10 cellular contexts compared by ENCODE assay signal in the genomic region with DNA sequence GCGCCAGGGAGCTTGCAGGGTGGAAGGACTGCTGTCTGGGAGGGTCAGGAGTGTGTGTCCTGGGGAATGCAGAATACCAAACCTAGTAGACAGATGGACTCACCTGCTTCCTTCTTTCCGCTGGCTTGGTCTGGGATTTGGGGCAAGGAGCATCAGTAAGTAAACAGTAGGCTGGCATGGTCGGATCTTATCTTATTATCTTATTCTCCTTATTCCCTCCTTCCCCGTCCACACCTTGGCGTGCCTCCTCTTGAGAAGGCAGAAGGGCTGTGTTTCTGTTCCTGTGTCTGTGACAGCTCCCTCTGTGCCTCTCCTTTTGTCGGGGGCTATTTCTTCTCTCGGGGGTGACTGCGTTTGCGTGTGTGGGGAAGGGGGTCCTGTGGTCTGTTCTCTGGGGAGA. TPM values are rescaled to one million over a fixed set of nuclear protein-coding genes. Genes with fewer than 3 reads are reported as not detected.
DNase-seq lines count a peak whose midpoint lies in the region; FAIRE-seq and TF ChIP-seq lines count a peak whose summit lies in the region.
"Had no signal": no experiment of that assay in that cellular context is flagged by ENCODE, and none has a peak within 500 bp of the region (broad histone marks: within the 10 kb centered on the region; RNA-seq: fewer than 3 reads in every experiment).

No MANE protein-coding gene starts in this region.

- no peaks in the 10 kb centered on the region; the same call in 1 of the 2 replicates for H3K79me1 ChIP-seq in H1 (ENCODE audit: low read depth, low read length)

- no peak overlapping the region for H2BK120ac ChIP-seq in H1 (replicated peaks; ENCODE audit: low read depth, low read length)

- peaks cover 34% of the 10 kb centered on the region for H3K4me1 ChIP-seq in KMS-11 (ENCODE audit: low read depth, poor library complexity, severe bottlenecking)
- peaks cover 0 to 4% (median 0%) of the 10 kb centered on the region in 4 experiments; a peak in 1 of 7 replicates for H3K4me1 ChIP-seq in H1 (replicated peaks in 1 of 4; ENCODE audit: control insufficient read depth in 3 of 4, insufficient read depth in 4 of 4, low read length in 3 of 4)
- H3K4me1 ChIP-seq in adrenal gland (replicated peaks in 1 of 2) = peaks cover 4 to 7% of the 10 kb centered on the region in 2 donors

- H3F3A ChIP-seq in neural cell (ENCODE audit: insufficient read depth, low read length, poor library complexity, severe bottlenecking) = no peaks in the 10 kb centered on the region

- H2AFZ ChIP-seq in KMS-11 (ENCODE audit: low read depth) (peak overlapping the region; percentile 62; the same call in 1 of the 2 replicates), H1 (ENCODE audit: low read length) (peak overlapping the region; percentile 90), neural cell (ENCODE audit: low read depth, low read length) (peak overlapping the region; percentile 74)

- H3K4me2 ChIP-seq in KMS-11 (peak overlapping the region; percentile 24), H1 (ENCODE audit: insufficient read depth in 1 of 2, low read depth in 2 of 2, low read length in 2 of 2) (peak overlapping the region; percentile 69 to 76), neural cell (ENCODE audit: low read length) (no peak overlapping the region)

- no peak overlapping the region for H3K18ac ChIP-seq in H1 (ENCODE audit: extremely low read depth, low read length)

- WGBS in H1 (ENCODE audit: extremely low coverage in 1 of 2, insufficient coverage in 1 of 2, insufficient read length in 1 of 2, insufficient replicate concordance in 2 of 2, low coverage in 1 of 2, low lambda C conversion rate in 2 of 2, missing lambda C conversion rate in 1 of 2), 2 experiments = 61% methylated on average over 9 of the region's 9 CpGs; no CpG with 5 or more reads in 1 of the 2 experiments
- WGBS in adrenal gland, 4 donors = 49 to 57% (median 49%) methylated on average over 9 of the region's 9 CpGs

- no peak overlapping the region for H3K4ac ChIP-seq in H1 (replicated peaks; ENCODE audit: insufficient read length, low read depth, low read length)

- no peaks in the 10 kb centered on the region for H4K20me1 ChIP-seq in KMS-11 (ENCODE audit: insufficient read depth)
- no peaks in the 10 kb centered on the region for H4K20me1 ChIP-seq in H1 (replicated peaks in 1 of 2; ENCODE audit: control insufficient read depth in 1 of 2, insufficient read depth in 2 of 2, low read length in 2 of 2)
- no peaks in the 10 kb centered on the region for H4K20me1 ChIP-seq in neural cell (ENCODE audit: insufficient read depth)

- peak overlapping the region; percentile 42; the same call in 1 of the 2 replicates for H2BK12ac ChIP-seq in H1 (ENCODE audit: low read depth, low read length)

- H3K14ac ChIP-seq in H1 (ENCODE audit: insufficient read length) = no peak overlapping the region

- H4K8ac ChIP-seq in H1 (ENCODE audit: extremely low read depth, insufficient read depth, low read length) = no peak overlapping the region; the same call in 1 of the 2 replicates

- H3K9ac ChIP-seq in KMS-11 = no peak overlapping the region
- H3K9ac ChIP-seq in H1 (replicated peaks in 1 of 4; ENCODE audit: extremely low read depth in 1 of 4, low read depth in 3 of 4, low read length in 3 of 4) = peak overlapping the region in 1 of 4 experiments; percentile 14; a peak in 2 of 7 replicates
- H3K9ac ChIP-seq in neural cell (ENCODE audit: low read length) = peak overlapping the region; percentile 44

- H3K79me2 ChIP-seq in KMS-11 (ENCODE audit: insufficient read depth, low read depth) (no peaks in the 10 kb centered on the region), H1 (ENCODE audit: control insufficient read depth in 1 of 2, insufficient read depth in 2 of 2, low read length in 2 of 2) (no peaks in the 10 kb centered on the region), neural cell (replicated peaks; ENCODE audit: insufficient read depth, low read length) (no peaks in the 10 kb centered on the region)

- TF ChIP-seq POLR2A in H1 (IDR thresholded peaks at IDR 0.05; ENCODE audit: control extremely low read depth in 1 of 2, low read depth in 2 of 2, low read length in 2 of 2) (no peak), adrenal gland (IDR thresholded peaks at IDR 0.05) (no peak)

- peaks cover 4% of the 10 kb centered on the region; the same call in 1 of the 2 replicates for H3K23me2 ChIP-seq in H1 (ENCODE audit: low read depth, low read length)

- H2BK20ac ChIP-seq in H1 (ENCODE audit: low read length) = no peak overlapping the region

- no peak for TF ChIP-seq CTCF in C4-2B (conservative IDR thresholded peaks at IDR 0.05)
- TF ChIP-seq CTCF in KMS-11 (conservative IDR thresholded peaks at IDR 0.05; ENCODE audit: low read depth, low read length) = no peak
- TF ChIP-seq CTCF in H1 (IDR thresholded peaks at IDR 0.05; ENCODE audit: control extremely low read depth in 1 of 3, insufficient read depth in 1 of 3, low read depth in 1 of 3, low read length in 3 of 3) = no peak
- no peak for TF ChIP-seq CTCF in neural cell (IDR thresholded peaks at IDR 0.05; ENCODE audit: poor library complexity, severe bottlenecking)
- no peak for TF ChIP-seq CTCF in adrenal gland (IDR thresholded peaks at IDR 0.05)

- H2BK15ac ChIP-seq in H1 (ENCODE audit: low read length) = no peak overlapping the region

- no peak overlapping the region for H3K23ac ChIP-seq in H1 (ENCODE audit: insufficient read length)

- no peaks in the 10 kb centered on the region for H3K27me3 ChIP-seq in KMS-11 (ENCODE audit: insufficient read depth, low read depth)
- peaks cover 0 to 12% (median 5%) of the 10 kb centered on the region in 4 experiments; a peak in 4 of 7 replicates for H3K27me3 ChIP-seq in H1 (replicated peaks in 1 of 4; ENCODE audit: control insufficient read depth in 3 of 4, extremely low read depth in 1 of 4, insufficient read depth in 3 of 4, low read length in 3 of 4)
- no peaks in the 10 kb centered on the region for H3K27me3 ChIP-seq in neural cell (ENCODE audit: insufficient read depth, low read depth, low read length)
- no peaks in the 10 kb centered on the region for H3K27me3 ChIP-seq in adrenal gland

- H3K27ac ChIP-seq in C4-2B = peak overlapping the region; percentile 59
- H3K27ac ChIP-seq in KMS-11 = no peak overlapping the region
- no peak overlapping the region for H3K27ac ChIP-seq in H1 (ENCODE audit: low read depth, low read length)
- H3K27ac ChIP-seq in neural cell (ENCODE audit: low read length) = no peak overlapping the region
- H3K27ac ChIP-seq in adrenal gland = no peak overlapping the region

- TF ChIP-seq EP300 in H1 (IDR thresholded peaks at IDR 0.05; ENCODE audit: borderline replicate concordance in 1 of 2, low read depth in 2 of 2, low read length in 2 of 2) (no peak), neural cell (conservative IDR thresholded peaks at IDR 0.05; ENCODE audit: poor library complexity, severe bottlenecking) (no peak)

- intact Hi-C loops in adrenal gland (cut with DNase I) = loop anchor here (2.0 to 5.0 kb wide), 3 partner anchors 46 to 118 kb away; a partner anchor contains a TSS

- no peaks in the 10 kb centered on the region for H3K9me2 ChIP-seq in neural cell (ENCODE audit: insufficient read depth, low read length)

- H2AK5ac ChIP-seq in H1 (ENCODE audit: low read depth, low read length) = no peak overlapping the region

- H3K36me3 ChIP-seq in KMS-11 (ENCODE audit: insufficient read depth) (no peaks in the 10 kb centered on the region), H1 (ENCODE audit: control insufficient read depth in 2 of 4, insufficient read depth in 4 of 4, low read length in 3 of 4) (no peaks in the 10 kb centered on the region), neural cell (ENCODE audit: insufficient read depth, low read length) (no peaks in the 10 kb centered on the region), adrenal gland (replicated peaks in 1 of 2) (no peaks in the 10 kb centered on the region)

- CTCF ChIA-PET in H1 (lab: Charles Lee; ENCODE audit: partially characterized antibody) = interaction anchor here (0.7 to 10.7 kb wide), 43 partner anchors 8 to 541 kb away, joined by 3 to 105 read pairs (median 6); a partner anchor contains a TSS

- POLR2A ChIA-PET in H1 (lab: Charles Lee; ENCODE audit: partially characterized antibody) = interaction anchor here (0.6 to 1.7 kb wide), 5 partner anchors 9 to 138 kb away, joined by 3 to 5 read pairs (median 3); no protein-coding TSS in a partner anchor

- no peaks in the 10 kb centered on the region for H3K9me3 ChIP-seq in H1 (ENCODE audit: insufficient read depth in 2 of 2, low read depth in 1 of 2, low read length in 1 of 2)
- H3K9me3 ChIP-seq in neural cell (ENCODE audit: low read length) = no peaks in the 10 kb centered on the region
- no peaks in the 10 kb centered on the region for H3K9me3 ChIP-seq in adrenal gland (replicated peaks in 1 of 3)

- H3K4me3 ChIP-seq in KMS-11 (IDR thresholded peaks at IDR 0.05; ENCODE audit: insufficient read depth, low read depth, low read length) (no peak overlapping the region), H1 (ENCODE audit: extremely low read depth in 1 of 4, insufficient read depth in 2 of 4, low read depth in 3 of 4, low read length in 4 of 4) (peak overlapping the region; percentile 18 to 57 (median 32); a peak in 5 of 8 replicates), neural cell (ENCODE audit: low read length) (peak overlapping the region; percentile 57), adrenal gland (peak overlapping the region in 1 of 4 donors; percentile 25)

- H4K91ac ChIP-seq in H1 (replicated peaks; ENCODE audit: insufficient read length, low read length) = no peak overlapping the region

- TF ChIP-seq RAD21 in H1 (IDR thresholded peaks at IDR 0.05 in 1 of 2, conservative IDR thresholded peaks at IDR 0.05 in 1 of 2; ENCODE audit: low read depth in 2 of 2, low read length in 2 of 2) = no peak
- TF ChIP-seq RAD21 in neural cell (conservative IDR thresholded peaks at IDR 0.05) = no peak

- FAIRE-seq in H1 (lab: Jason Lieb, UNC) = no peak

- no peak for DNase-seq in H1 (ENCODE audit: low read depth in 1 of 2, low spot score in 2 of 2)
- no peak for DNase-seq in AML-193 (lab: John Stamatoyannopoulos, UW)
- no peak for DNase-seq in stimulated activated CD4-positive, alpha-beta T cell treated with anti-CD3 and anti-CD28 coated beads, Interleukin-4, amount 100 ng/mL, for 4 hours
- DNase-seq in adrenal gland = no peak
- DNase-seq in pons (ENCODE audit: low spot score) = no peak

- H2BK5ac ChIP-seq in H1 (ENCODE audit: low read depth, low read length) = no peak overlapping the region

- no peak overlapping the region for H4K5ac ChIP-seq in H1 (ENCODE audit: insufficient read length, low read depth, low read length)

- H3K56ac ChIP-seq in H1 (replicated peaks; ENCODE audit: insufficient read length, low read depth, low read length) = no peak overlapping the region

RNA-seq across cellular contexts. Expression of a gene that starts 4.1 kb away (rescaled TPM):
- total RNA-seq in H1 (2021; fragmentation: NEBNext Ultra II Directional; extraction: Animal tissue kit (Norgen Biotek cat#: 25700)) = 0.15 TPM in 1 of 2 replicates, not detected in the other
- polyA plus RNA-seq in H1 (2011; rRNA removed) (0.09 and 0.12 TPM in 2 replicates), neural cell (not detected in 2 replicates), adrenal gland (1 to 10 TPM in 1 of 3 donors, under 1 TPM in 1, not detected in 1; 0.61 to 1.4 TPM)
- not detected for polyA plus RNA-seq in H1 (2011; cell fraction: cytosol; rRNA removed)
- 0.14 TPM for polyA plus RNA-seq in H1 (2011; cell fraction: nucleus; rRNA removed)
- not detected in 4 replicates for polyA plus RNA-seq in H1 (2012, experiment 1 of 2)
- polyA plus RNA-seq in H1 (2012, experiment 2 of 2) = not detected
- 0.06 TPM for polyA plus RNA-seq in H1 (2013, experiment 1 of 2)
- 0.09 TPM for polyA plus RNA-seq in H1 (2013, experiment 2 of 2)
- not detected in 2 replicates for polyA minus RNA-seq in H1 (2011; rRNA and poly(A)+ RNA removed)
- not detected for polyA minus RNA-seq in H1 (2011; cell fraction: cytosol; rRNA and poly(A)+ RNA removed)
- polyA minus RNA-seq in H1 (2011; cell fraction: nucleus; rRNA and poly(A)+ RNA removed) = not detected
- not detected in 2 replicates for polyA minus RNA-seq in neural cell
- total RNA-seq in adrenal gland = 1 to 10 TPM in 5 of 8 donors, under 1 TPM in 3; 0.69 to 6.2 (median 1.4) TPM
- total RNA-seq: Right ventricle myocardium superior had no signal

RNA-seq across cellular contexts. Expression of a gene that starts 12.8 kb away (rescaled TPM):
- total RNA-seq in H1 (2021; fragmentation: NEBNext Ultra II Directional; extraction: Animal tissue kit (Norgen Biotek cat#: 25700)) = not detected in 2 replicates
- polyA plus RNA-seq in H1 (2011; rRNA removed) (not detected in 2 replicates), neural cell (not detected in 2 replicates), adrenal gland (not detected)
- not detected for polyA plus RNA-seq in H1 (2011; cell fraction: cytosol; rRNA removed)
- 0.09 TPM for polyA plus RNA-seq in H1 (2011; cell fraction: nucleus; rRNA removed)
- polyA plus RNA-seq in H1 (2012, experiment 1 of 2) = not detected in 4 replicates
- polyA plus RNA-seq in H1 (2012, experiment 2 of 2) = not detected
- polyA plus RNA-seq in H1 (2013, experiment 1 of 2) = not detected
- polyA plus RNA-seq in H1 (2013, experiment 2 of 2) = not detected
- not detected in 2 replicates for polyA minus RNA-seq in H1 (2011; rRNA and poly(A)+ RNA removed)
- polyA minus RNA-seq in H1 (2011; cell fraction: cytosol; rRNA and poly(A)+ RNA removed) = not detected
- not detected for polyA minus RNA-seq in H1 (2011; cell fraction: nucleus; rRNA and poly(A)+ RNA removed)
- polyA minus RNA-seq in neural cell = not detected in 2 replicates
- under 1 TPM in 2 of 8 donors, not detected in 6; 0.25 to 0.42 TPM for total RNA-seq in adrenal gland
- total RNA-seq: Right ventricle myocardium superior had no signal

RNA-seq across cellular contexts. Expression of a gene that starts 42.7 kb away (rescaled TPM):
- total RNA-seq in H1 (2021; fragmentation: NEBNext Ultra II Directional; extraction: Animal tissue kit (Norgen Biotek cat#: 25700)) = not detected in 2 replicates
- polyA plus RNA-seq in H1 (2011; rRNA removed) (not detected in 2 replicates), neural cell (not detected in 2 replicates), adrenal gland (not detected)
- polyA plus RNA-seq in H1 (2011; cell fraction: cytosol; rRNA removed) = not detected
- not detected for polyA plus RNA-seq in H1 (2011; cell fraction: nucleus; rRNA removed)
- not detected in 4 replicates for polyA plus RNA-seq in H1 (2012, experiment 1 of 2)
- not detected for polyA plus RNA-seq in H1 (2012, experiment 2 of 2)
- polyA plus RNA-seq in H1 (2013, experiment 1 of 2) = not detected
- polyA plus RNA-seq in H1 (2013, experiment 2 of 2) = not detected
- polyA minus RNA-seq in H1 (2011; rRNA and poly(A)+ RNA removed) = not detected in 2 replicates
- polyA minus RNA-seq in H1 (2011; cell fraction: cytosol; rRNA and poly(A)+ RNA removed) = not detected
- not detected for polyA minus RNA-seq in H1 (2011; cell fraction: nucleus; rRNA and poly(A)+ RNA removed)
- polyA minus RNA-seq in neural cell = not detected in 2 replicates
- total RNA-seq in adrenal gland = not detected
- total RNA-seq: Daoy, Right ventricle myocardium superior had no signal

RNA-seq across cellular contexts. Expression of a gene that starts 45.5 kb away (rescaled TPM):
- total RNA-seq in H1 (2021; fragmentation: NEBNext Ultra II Directional; extraction: Animal tissue kit (Norgen Biotek cat#: 25700)) = 13.2 and 16.5 TPM in 2 replicates
- polyA plus RNA-seq in H1 (2011; rRNA removed) = 19.0 and 25.6 TPM in 2 replicates
- 20.8 TPM for polyA plus RNA-seq in H1 (2011; cell fraction: cytosol; rRNA removed)
- polyA plus RNA-seq in H1 (2011; cell fraction: nucleus; rRNA removed) = 32.4 TPM
- 10.8 to 28.4 TPM (median 20.2 TPM) in 4 replicates for polyA plus RNA-seq in H1 (2012, experiment 1 of 2)
- polyA plus RNA-seq in H1 (2012, experiment 2 of 2) = 20.5 TPM
- polyA plus RNA-seq in H1 (2013, experiment 1 of 2) = 4.4 TPM
- polyA plus RNA-seq in H1 (2013, experiment 2 of 2) = 4.8 TPM
- polyA minus RNA-seq in H1 (2011; rRNA and poly(A)+ RNA removed) = 16.8 and 19.4 TPM in 2 replicates
- 13.4 TPM for polyA minus RNA-seq in H1 (2011; cell fraction: cytosol; rRNA and poly(A)+ RNA removed)
- polyA minus RNA-seq in H1 (2011; cell fraction: nucleus; rRNA and poly(A)+ RNA removed) = 20.8 TPM
- not detected in 2 replicates for polyA plus RNA-seq in neural cell
- polyA minus RNA-seq in neural cell = not detected in 2 replicates
- total RNA-seq in adrenal gland = 10 to 100 TPM in 2 of 8 donors, 1 to 10 TPM in 6; 1.3 to 13.5 (median 8.4) TPM
- polyA plus RNA-seq in adrenal gland = 10 to 100 TPM in 2 of 3 donors, 1 to 10 TPM in 1; 2.1 to 34.8 (median 12.1) TPM
